In genomic region chr11:69295995-69296889, GRCh38 we compare ENCODE assay signal across 1 cellular context.
TF ChIP-seq lines count a peak whose summit lies in the region.

No MANE protein-coding gene starts in this region.

TF ChIP-seq in K562, 482 proteins besides CTCF, POLR2A, EP300 and RAD21 (continued from another document and continues in another):
- TF ChIP-seq ZNF592 (IDR thresholded peaks at IDR 0.05) = peak; percentile 16
- 0 out of 2 replicates have a peak, but pooled peaks have one; percentile 74 for TF ChIP-seq ZNF395 (CRISPR knock-in tag; IDR thresholded peaks at IDR 0.05)
- 0 out of 2 replicates have a peak, but pooled peaks have one; percentile 17 for TF ChIP-seq DMBX1 (CRISPR knock-in tag; IDR thresholded peaks at IDR 0.05; ENCODE audit: borderline replicate concordance)
- peak; percentile 62; the same call in 1 of the 2 replicates for TF ChIP-seq IRF9 (tag; IDR thresholded peaks at IDR 0.05)
- peak; percentile 11; the same call in 1 of the 2 replicates for TF ChIP-seq DPF2 (IDR thresholded peaks at IDR 0.05)
- TF ChIP-seq ZC3H4 (CRISPR knock-in tag; IDR thresholded peaks at IDR 0.05; ENCODE audit: borderline replicate concordance) = peak; percentile 49; the same call in 1 of the 2 replicates
- TF ChIP-seq, protein P1, sequence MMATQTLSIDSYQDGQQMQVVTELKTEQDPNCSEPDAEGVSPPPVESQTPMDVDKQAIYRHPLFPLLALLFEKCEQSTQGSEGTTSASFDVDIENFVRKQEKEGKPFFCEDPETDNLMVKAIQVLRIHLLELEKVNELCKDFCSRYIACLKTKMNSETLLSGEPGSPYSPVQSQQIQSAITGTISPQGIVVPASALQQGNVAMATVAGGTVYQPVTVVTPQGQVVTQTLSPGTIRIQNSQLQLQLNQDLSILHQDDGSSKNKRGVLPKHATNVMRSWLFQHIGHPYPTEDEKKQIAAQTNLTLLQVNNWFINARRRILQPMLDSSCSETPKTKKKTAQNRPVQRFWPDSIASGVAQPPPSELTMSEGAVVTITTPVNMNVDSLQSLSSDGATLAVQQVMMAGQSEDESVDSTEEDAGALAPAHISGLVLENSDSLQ (IDR thresholded peaks at IDR 0.05) = 0 out of 2 replicates have a peak, but pooled peaks have one; percentile 3
- TF ChIP-seq ZNF24 (IDR thresholded peaks at IDR 0.05) = no peak
- peak; percentile 54 for TF ChIP-seq RBFOX2 (IDR thresholded peaks at IDR 0.05; ENCODE audit: low read depth, low read length)
- peak in 1 of 2 experiments; percentile 8; a peak in 1 of 4 replicates for TF ChIP-seq NRF1 (conservative IDR thresholded peaks at IDR 0.05 in 1 of 2, IDR thresholded peaks at IDR 0.05 in 1 of 2)
- 0 out of 4 replicates have a peak, but pooled peaks of 1 of the 2 experiments have one; percentile 20 for TF ChIP-seq HDAC1 (IDR thresholded peaks at IDR 0.05)
- TF ChIP-seq SUPT5H (IDR thresholded peaks at IDR 0.05) = 0 out of 2 replicates have a peak, but pooled peaks have one; percentile 16
- peak in 1 of 3 experiments; percentile 7 for TF ChIP-seq YY1 (IDR thresholded peaks at IDR 0.05; ENCODE audit: borderline replicate concordance in 1 of 3, control insufficient read depth in 1 of 3, extremely low read depth in 1 of 3, insufficient read depth in 3 of 3, insufficient read length in 1 of 3, insufficient replicate concordance in 2 of 3, low read depth in 1 of 3, low read length in 2 of 3)
- TF ChIP-seq E2F4 (CRISPR knock-in tag; IDR thresholded peaks at IDR 0.05; ENCODE audit: low read depth) = 0 out of 2 replicates have a peak, but pooled peaks have one; percentile 10
- peak; percentile 59; the same call in 1 of the 2 replicates for TF ChIP-seq POLR2G (IDR thresholded peaks at IDR 0.05; ENCODE audit: low read depth, low read length)
- TF ChIP-seq, protein P2, sequence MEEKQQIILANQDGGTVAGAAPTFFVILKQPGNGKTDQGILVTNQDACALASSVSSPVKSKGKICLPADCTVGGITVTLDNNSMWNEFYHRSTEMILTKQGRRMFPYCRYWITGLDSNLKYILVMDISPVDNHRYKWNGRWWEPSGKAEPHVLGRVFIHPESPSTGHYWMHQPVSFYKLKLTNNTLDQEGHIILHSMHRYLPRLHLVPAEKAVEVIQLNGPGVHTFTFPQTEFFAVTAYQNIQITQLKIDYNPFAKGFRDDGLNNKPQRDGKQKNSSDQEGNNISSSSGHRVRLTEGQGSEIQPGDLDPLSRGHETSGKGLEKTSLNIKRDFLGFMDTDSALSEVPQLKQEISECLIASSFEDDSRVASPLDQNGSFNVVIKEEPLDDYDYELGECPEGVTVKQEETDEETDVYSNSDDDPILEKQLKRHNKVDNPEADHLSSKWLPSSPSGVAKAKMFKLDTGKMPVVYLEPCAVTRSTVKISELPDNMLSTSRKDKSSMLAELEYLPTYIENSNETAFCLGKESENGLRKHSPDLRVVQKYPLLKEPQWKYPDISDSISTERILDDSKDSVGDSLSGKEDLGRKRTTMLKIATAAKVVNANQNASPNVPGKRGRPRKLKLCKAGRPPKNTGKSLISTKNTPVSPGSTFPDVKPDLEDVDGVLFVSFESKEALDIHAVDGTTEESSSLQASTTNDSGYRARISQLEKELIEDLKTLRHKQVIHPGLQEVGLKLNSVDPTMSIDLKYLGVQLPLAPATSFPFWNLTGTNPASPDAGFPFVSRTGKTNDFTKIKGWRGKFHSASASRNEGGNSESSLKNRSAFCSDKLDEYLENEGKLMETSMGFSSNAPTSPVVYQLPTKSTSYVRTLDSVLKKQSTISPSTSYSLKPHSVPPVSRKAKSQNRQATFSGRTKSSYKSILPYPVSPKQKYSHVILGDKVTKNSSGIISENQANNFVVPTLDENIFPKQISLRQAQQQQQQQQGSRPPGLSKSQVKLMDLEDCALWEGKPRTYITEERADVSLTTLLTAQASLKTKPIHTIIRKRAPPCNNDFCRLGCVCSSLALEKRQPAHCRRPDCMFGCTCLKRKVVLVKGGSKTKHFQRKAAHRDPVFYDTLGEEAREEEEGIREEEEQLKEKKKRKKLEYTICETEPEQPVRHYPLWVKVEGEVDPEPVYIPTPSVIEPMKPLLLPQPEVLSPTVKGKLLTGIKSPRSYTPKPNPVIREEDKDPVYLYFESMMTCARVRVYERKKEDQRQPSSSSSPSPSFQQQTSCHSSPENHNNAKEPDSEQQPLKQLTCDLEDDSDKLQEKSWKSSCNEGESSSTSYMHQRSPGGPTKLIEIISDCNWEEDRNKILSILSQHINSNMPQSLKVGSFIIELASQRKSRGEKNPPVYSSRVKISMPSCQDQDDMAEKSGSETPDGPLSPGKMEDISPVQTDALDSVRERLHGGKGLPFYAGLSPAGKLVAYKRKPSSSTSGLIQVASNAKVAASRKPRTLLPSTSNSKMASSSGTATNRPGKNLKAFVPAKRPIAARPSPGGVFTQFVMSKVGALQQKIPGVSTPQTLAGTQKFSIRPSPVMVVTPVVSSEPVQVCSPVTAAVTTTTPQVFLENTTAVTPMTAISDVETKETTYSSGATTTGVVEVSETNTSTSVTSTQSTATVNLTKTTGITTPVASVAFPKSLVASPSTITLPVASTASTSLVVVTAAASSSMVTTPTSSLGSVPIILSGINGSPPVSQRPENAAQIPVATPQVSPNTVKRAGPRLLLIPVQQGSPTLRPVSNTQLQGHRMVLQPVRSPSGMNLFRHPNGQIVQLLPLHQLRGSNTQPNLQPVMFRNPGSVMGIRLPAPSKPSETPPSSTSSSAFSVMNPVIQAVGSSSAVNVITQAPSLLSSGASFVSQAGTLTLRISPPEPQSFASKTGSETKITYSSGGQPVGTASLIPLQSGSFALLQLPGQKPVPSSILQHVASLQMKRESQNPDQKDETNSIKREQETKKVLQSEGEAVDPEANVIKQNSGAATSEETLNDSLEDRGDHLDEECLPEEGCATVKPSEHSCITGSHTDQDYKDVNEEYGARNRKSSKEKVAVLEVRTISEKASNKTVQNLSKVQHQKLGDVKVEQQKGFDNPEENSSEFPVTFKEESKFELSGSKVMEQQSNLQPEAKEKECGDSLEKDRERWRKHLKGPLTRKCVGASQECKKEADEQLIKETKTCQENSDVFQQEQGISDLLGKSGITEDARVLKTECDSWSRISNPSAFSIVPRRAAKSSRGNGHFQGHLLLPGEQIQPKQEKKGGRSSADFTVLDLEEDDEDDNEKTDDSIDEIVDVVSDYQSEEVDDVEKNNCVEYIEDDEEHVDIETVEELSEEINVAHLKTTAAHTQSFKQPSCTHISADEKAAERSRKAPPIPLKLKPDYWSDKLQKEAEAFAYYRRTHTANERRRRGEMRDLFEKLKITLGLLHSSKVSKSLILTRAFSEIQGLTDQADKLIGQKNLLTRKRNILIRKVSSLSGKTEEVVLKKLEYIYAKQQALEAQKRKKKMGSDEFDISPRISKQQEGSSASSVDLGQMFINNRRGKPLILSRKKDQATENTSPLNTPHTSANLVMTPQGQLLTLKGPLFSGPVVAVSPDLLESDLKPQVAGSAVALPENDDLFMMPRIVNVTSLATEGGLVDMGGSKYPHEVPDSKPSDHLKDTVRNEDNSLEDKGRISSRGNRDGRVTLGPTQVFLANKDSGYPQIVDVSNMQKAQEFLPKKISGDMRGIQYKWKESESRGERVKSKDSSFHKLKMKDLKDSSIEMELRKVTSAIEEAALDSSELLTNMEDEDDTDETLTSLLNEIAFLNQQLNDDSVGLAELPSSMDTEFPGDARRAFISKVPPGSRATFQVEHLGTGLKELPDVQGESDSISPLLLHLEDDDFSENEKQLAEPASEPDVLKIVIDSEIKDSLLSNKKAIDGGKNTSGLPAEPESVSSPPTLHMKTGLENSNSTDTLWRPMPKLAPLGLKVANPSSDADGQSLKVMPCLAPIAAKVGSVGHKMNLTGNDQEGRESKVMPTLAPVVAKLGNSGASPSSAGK (IDR thresholded peaks at IDR 0.05) = peak; percentile 42
- TF ChIP-seq, protein P3, sequence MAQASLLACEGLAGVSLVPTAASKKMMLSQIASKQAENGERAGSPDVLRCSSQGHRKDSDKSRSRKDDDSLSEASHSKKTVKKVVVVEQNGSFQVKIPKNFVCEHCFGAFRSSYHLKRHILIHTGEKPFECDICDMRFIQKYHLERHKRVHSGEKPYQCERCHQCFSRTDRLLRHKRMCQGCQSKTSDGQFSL (CRISPR knock-in tag; IDR thresholded peaks at IDR 0.05) = peak; percentile 80; the same call in 1 of the 2 replicates
- TF ChIP-seq, protein P3 (tag; IDR thresholded peaks at IDR 0.05) = no peak
- TF ChIP-seq BCOR (IDR thresholded peaks at IDR 0.05) = peak; percentile 82
- 0 out of 2 replicates have a peak, but pooled peaks have one; percentile 21 for TF ChIP-seq ELF2 (CRISPR knock-in tag; IDR thresholded peaks at IDR 0.05)
- TF ChIP-seq KDM1A (IDR thresholded peaks at IDR 0.05) = peak; percentile 38 to 54
- TF ChIP-seq C11orf30 (IDR thresholded peaks at IDR 0.05; ENCODE audit: low read depth) = no peak
- TF ChIP-seq PHF8 (IDR thresholded peaks at IDR 0.05; ENCODE audit: borderline replicate concordance, low read length) = 0 out of 2 replicates have a peak, but pooled peaks have one; percentile 14
- TF ChIP-seq, protein P4, sequence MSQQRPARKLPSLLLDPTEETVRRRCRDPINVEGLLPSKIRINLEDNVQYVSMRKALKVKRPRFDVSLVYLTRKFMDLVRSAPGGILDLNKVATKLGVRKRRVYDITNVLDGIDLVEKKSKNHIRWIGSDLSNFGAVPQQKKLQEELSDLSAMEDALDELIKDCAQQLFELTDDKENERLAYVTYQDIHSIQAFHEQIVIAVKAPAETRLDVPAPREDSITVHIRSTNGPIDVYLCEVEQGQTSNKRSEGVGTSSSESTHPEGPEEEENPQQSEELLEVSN (IDR thresholded peaks at IDR 0.05; ENCODE audit: borderline replicate concordance in 1 of 2, extremely low read depth in 1 of 2, insufficient read depth in 1 of 2, insufficient read length in 1 of 2, low read depth in 1 of 2, low read length in 1 of 2, poor library complexity in 1 of 2, severe bottlenecking in 1 of 2) = no peak
- peak; percentile 47 for TF ChIP-seq RBM39 (optimal IDR thresholded peaks at IDR 0.05; ENCODE audit: low read depth, low read length)
- TF ChIP-seq CEBPG (CRISPR knock-in tag; IDR thresholded peaks at IDR 0.05) = peak; percentile 93
- TF ChIP-seq CEBPG (tag; conservative IDR thresholded peaks at IDR 0.05 in 1 of 2, IDR thresholded peaks at IDR 0.05 in 1 of 2) = peak; percentile 92 to 98
- peak; percentile 11; the same call in 1 of the 2 replicates for TF ChIP-seq ZBTB7A (IDR thresholded peaks at IDR 0.05; ENCODE audit: borderline replicate concordance, control insufficient read depth, low read depth, low read length)
- peak; percentile 52 for TF ChIP-seq MYC (IDR thresholded peaks at IDR 0.05; ENCODE audit: low read depth, low read length)
- TF ChIP-seq MYC (CRISPR knock-in tag; IDR thresholded peaks at IDR 0.05; ENCODE audit: borderline replicate concordance, low read depth) = no peak
- TF ChIP-seq NUFIP1 (IDR thresholded peaks at IDR 0.05; ENCODE audit: partially characterized antibody) = no peak
- 0 out of 3 replicates have a peak, but pooled peaks of 1 of the 2 experiments have one; percentile 9 for TF ChIP-seq CBX3 (IDR thresholded peaks at IDR 0.05; ENCODE audit: borderline replicate concordance in 1 of 2, low read length in 2 of 2)
- peak; percentile 99 for TF ChIP-seq CEBPB (tag; IDR thresholded peaks at IDR 0.05)
- no peak for TF ChIP-seq ZNF324 (CRISPR knock-in tag; IDR thresholded peaks at IDR 0.05)
